ENCODE assay signal across 8 cellular contexts in the genomic region with DNA sequence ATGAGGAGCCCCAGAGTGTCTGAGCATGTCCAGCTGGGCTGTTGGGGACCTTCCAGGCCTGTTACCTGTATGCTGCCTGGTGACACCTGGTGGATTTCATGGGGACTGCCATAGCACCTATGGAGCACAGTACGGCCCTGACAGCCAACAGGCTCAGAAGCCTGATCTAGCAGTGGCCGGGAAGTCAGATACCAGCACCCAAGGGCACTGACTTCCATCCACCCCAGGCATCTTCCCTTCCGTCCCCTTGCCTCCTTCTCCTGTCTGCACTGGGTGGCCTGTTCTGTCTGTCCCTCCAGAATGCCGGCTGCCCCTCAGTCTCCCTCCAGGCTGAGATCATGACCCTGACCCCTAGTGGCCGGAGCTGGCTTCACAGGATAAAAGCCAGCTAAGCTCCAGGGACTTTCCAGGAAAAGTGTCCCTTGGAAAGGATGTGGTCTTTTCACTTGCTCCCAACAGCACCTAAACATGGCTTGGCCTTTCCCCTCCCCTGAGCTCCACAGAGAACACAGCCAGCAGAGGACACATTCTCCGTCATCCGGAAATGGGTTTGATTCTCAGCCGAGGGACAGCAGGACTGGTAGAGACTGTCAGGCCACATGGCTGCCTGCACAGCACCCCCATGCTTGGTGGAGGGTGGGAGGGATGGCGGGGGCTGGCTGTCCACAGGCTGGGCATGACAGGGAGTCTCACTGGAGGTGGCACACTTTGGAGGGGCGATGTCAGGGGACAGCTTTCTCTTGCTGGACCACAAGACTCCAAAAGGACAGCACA. TPM values are rescaled to one million over a fixed set of nuclear protein-coding genes. Genes with fewer than 3 reads are reported as not detected.
A peak's percentile ranks its signal among the peaks of the same experiment; 100 is the strongest.
DNase-seq lines count a peak whose midpoint lies in the region; ATAC-seq and TF ChIP-seq lines count a peak whose summit lies in the region.

No MANE protein-coding gene starts in this region.

- no peak overlapping the region for H3K4me3 ChIP-seq in BLaER1

- in situ Hi-C loops in KBM-7 (cut with MboI; ENCODE audit: low pct_unique_long_range_greater_than_20kb, low sequenced_read_pairs), result no loop called here

- H3K27me3 Mint-ChIP-seq in activated T-cell treated with anti-CD3 and anti-CD28 coated beads, Interleukin-2, amount 50 U/mL, for 4 hours (ENCODE audit: low read depth), result peaks cover 2% of the 10 kb centered on the region

- H3K36me3 Mint-ChIP-seq in activated T-cell treated with anti-CD3 and anti-CD28 coated beads, Interleukin-2, amount 50 U/mL, for 4 hours (ENCODE audit: insufficient read depth), result peaks cover 12% of the 10 kb centered on the region

- no peaks in the 10 kb centered on the region for H3K27me3 ChIP-seq in BLaER1
- H3K27me3 ChIP-seq in foreskin keratinocyte, result no peaks in the 10 kb centered on the region

- H3K4me1 ChIP-seq in BLaER1, result peaks cover 18% of the 10 kb centered on the region
- H3K4me1 ChIP-seq in foreskin keratinocyte, result no peaks in the 10 kb centered on the region

- DNase-seq in KBM-7, result peak; percentile 93
- DNase-seq in activated T-cell treated with anti-CD3 and anti-CD28 coated beads, Interleukin-2, amount 50 U/mL, for 4 hours, result peak; percentile 59
- DNase-seq in foreskin keratinocyte, result peak; percentile 42 to 72
- peak; percentile 60 for DNase-seq in pons (ENCODE audit: low spot score)
- DNase-seq in DMS153 treated with DMSO at 0.1 percent for 48 hours (lab: John Stamatoyannopoulos, UW; ENCODE audit: unreplicated experiment), result no peak
- no peak for DNase-seq in NCI-H146 treated with DMSO at 0.1 percent for 48 hours (lab: John Stamatoyannopoulos, UW; ENCODE audit: unreplicated experiment)

- H3K36me3 ChIP-seq in BLaER1, result peaks cover 38% of the 10 kb centered on the region

- H3K9me3 ChIP-seq in BLaER1, result no peaks in the 10 kb centered on the region

- peak overlapping the region; percentile 63 for H3K4me3 Mint-ChIP-seq in activated T-cell treated with anti-CD3 and anti-CD28 coated beads, Interleukin-2, amount 50 U/mL, for 4 hours

- H3K9ac ChIP-seq in BLaER1, result no peak overlapping the region

- TF ChIP-seq CTCF in foreskin keratinocyte (conservative IDR thresholded peaks at IDR 0.05), result peak; percentile 87

- peak overlapping the region; percentile 60 for H3K4me2 ChIP-seq in BLaER1

- peaks cover 6% of the 10 kb centered on the region for H3K4me1 Mint-ChIP-seq in activated T-cell treated with anti-CD3 and anti-CD28 coated beads, Interleukin-2, amount 50 U/mL, for 4 hours (ENCODE audit: low read depth)

- H4K20me1 ChIP-seq in BLaER1, result peaks cover 41% of the 10 kb centered on the region

- H3K9me3 Mint-ChIP-seq in activated T-cell treated with anti-CD3 and anti-CD28 coated beads, Interleukin-2, amount 50 U/mL, for 4 hours, result no peaks in the 10 kb centered on the region

- ATAC-seq in GM21526 (IDR thresholded peaks at IDR 0.05; ENCODE audit: low FRiP score, unreplicated experiment), result peak; percentile 69
- ATAC-seq in activated T-cell treated with anti-CD3 and anti-CD28 coated beads, Interleukin-2, amount 50 U/mL, for 4 hours, result peak; percentile 77
- peak; percentile 90 for ATAC-seq in foreskin keratinocyte

- H3K27ac ChIP-seq in BLaER1 (no peak overlapping the region), foreskin keratinocyte (no peak overlapping the region)

RNA-seq across cellular contexts. Expression of gene RPS17, which starts 9.5 kb away (rescaled TPM):
- total RNA-seq in activated T-cell treated with anti-CD3 and anti-CD28 coated beads, Interleukin-2, amount 50 U/mL, for 4 hours, result 1,000 to 10,000 TPM; 2,990 to 3,578 (median 3,066) TPM
- total RNA-seq in foreskin keratinocyte, result 3,287 and 3,560 TPM in 2 replicates
- 4,776 and 5,214 TPM in 2 replicates for polyA plus RNA-seq in foreskin keratinocyte

Comparison
In these comparisons a context has a peak if more than half of its experiments do, and no peak if none do; other contexts are left out.
1. DNase-seq: peak in KBM-7 (single experiment), activated T-cell treated with anti-CD3 and anti-CD28 coated beads, Interleukin-2, amount 50 U/mL, for 4 hours (single experiment), foreskin keratinocyte (2 of 2) and pons (single experiment); none in DMS153 treated with DMSO at 0.1 percent for 48 hours (single experiment) and NCI-H146 treated with DMSO at 0.1 percent for 48 hours (single experiment).
2. Peak in every context shown above with its lines, with median percentiles within 50 percentile points of each other: ATAC-seq.